8 cellular contexts compared by ENCODE assay signal in genomic region chr15:81323944-81324881, GRCh38. TPM values are rescaled to one million over a fixed set of nuclear protein-coding genes. Genes with fewer than 3 reads are reported as not detected.
DNase-seq lines count a peak whose midpoint lies in the region; ATAC-seq lines count a peak whose summit lies in the region.

Gene STARD5 (minus strand): TSS chr15:81324141. CDS start chr15:81324099, 42 bp downstream.

- H3K9me3 ChIP-seq in endocrine pancreas (ENCODE audit: control insufficient read depth, low read length) = no peaks in the 10 kb centered on the region

- no CpG with 5 or more reads among the region's 67 CpGs for WGBS in mesendoderm (ENCODE audit: extremely low coverage, insufficient coverage, low lambda C conversion rate)

- H3K18ac ChIP-seq in mesendoderm (ENCODE audit: low read length) = no peak within 1 kb of the TSS

- no peaks in the 10 kb centered on the region for H3K4me1 ChIP-seq in endocrine pancreas (ENCODE audit: control insufficient read depth, insufficient read depth, low read length)
- no peaks in the 10 kb centered on the region for H3K4me1 ChIP-seq in mesendoderm (ENCODE audit: control insufficient read depth, low read depth, low read length)

- DNase-seq in COLO668 (lab: John Stamatoyannopoulos, UW; ENCODE audit: unreplicated experiment) (peak; percentile 98), HT-29 (ENCODE audit: low spot score) (peak; percentile 98), mesendoderm (peak; percentile 99)
- DNase-seq in NK-92 treated with Interleukin-12 subunit alpha and Interleukin-12 subunit beta, amount 100 ng/mL, for 24 hours (lab: John Stamatoyannopoulos, UW) = peak; percentile 99
- DNase-seq in activated CD8-positive, alpha-beta memory T cell treated with anti-CD3 and anti-CD28 coated beads for 48 hours (ENCODE audit: low read depth in 2 of 3, low spot score in 2 of 3) = peak; percentile 92 to 97 (median 94)
- DNase-seq in stimulated activated CD8-positive, alpha-beta memory T cell treated with anti-CD3 and anti-CD28 coated beads, Interleukin-12 subunit alpha, Interleukin-12 subunit beta, amount 100 ng/mL, for 4 hours (ENCODE audit: low read depth) = peak; percentile 90

- H3K9ac ChIP-seq in endocrine pancreas (ENCODE audit: control insufficient read depth, insufficient read depth, low read length) = peak within 1 kb of the TSS; percentile 60
- H3K9ac ChIP-seq in mesendoderm (ENCODE audit: low read length) = peak within 1 kb of the TSS; percentile 91

- peak; percentile 100 for ATAC-seq in GM21360 (IDR thresholded peaks at IDR 0.05; ENCODE audit: unreplicated experiment)

- H4K5ac ChIP-seq in mesendoderm (ENCODE audit: low read length) = no peak within 1 kb of the TSS

- H3K4me2 ChIP-seq in mesendoderm (ENCODE audit: low read length) = peak within 1 kb of the TSS; percentile 89

- H3K36me3 ChIP-seq in endocrine pancreas (ENCODE audit: control insufficient read depth, insufficient read depth, low read length) (no peaks in the 10 kb centered on the region), mesendoderm (ENCODE audit: control insufficient read depth, insufficient read depth, low read length) (no peaks in the 10 kb centered on the region)

- H3K4ac ChIP-seq in mesendoderm (ENCODE audit: low read depth, low read length) = no peak within 1 kb of the TSS

- H3K27me3 ChIP-seq in endocrine pancreas (ENCODE audit: control insufficient read depth, insufficient read depth, low read length) = no peaks in the 10 kb centered on the region
- no peaks in the 10 kb centered on the region for H3K27me3 ChIP-seq in mesendoderm (ENCODE audit: insufficient read depth, low read length, poor library complexity)

- H3K56ac ChIP-seq in mesendoderm (ENCODE audit: low read length) = peak within 1 kb of the TSS; percentile 93

- no peak within 1 kb of the TSS for H3K27ac ChIP-seq in mesendoderm (ENCODE audit: low read depth, low read length)

- no peak within 1 kb of the TSS for H2BK120ac ChIP-seq in mesendoderm (ENCODE audit: low read depth, low read length)

- H3K4me3 ChIP-seq in endocrine pancreas (ENCODE audit: control insufficient read depth, insufficient read depth, low read length) (peak within 1 kb of the TSS; percentile 72), mesendoderm (ENCODE audit: low read length) (peak within 1 kb of the TSS; percentile 90)

- H2BK5ac ChIP-seq in mesendoderm (ENCODE audit: low read length) = no peak within 1 kb of the TSS

- H3K79me2 ChIP-seq in mesendoderm (ENCODE audit: control insufficient read depth, insufficient read depth, low read length) = no peaks in the 10 kb centered on the region

- no peak within 1 kb of the TSS for H4K8ac ChIP-seq in mesendoderm (ENCODE audit: low read depth, low read length)

- no peak within 1 kb of the TSS for H2AK5ac ChIP-seq in mesendoderm (ENCODE audit: low read length)

- H3K79me1 ChIP-seq in mesendoderm (ENCODE audit: low read length) = no peaks in the 10 kb centered on the region

- H3K23ac ChIP-seq in mesendoderm (ENCODE audit: low read length) = peak within 1 kb of the TSS; percentile 20

- no peak within 1 kb of the TSS for H2BK15ac ChIP-seq in mesendoderm (replicated peaks; ENCODE audit: low read depth)

RNA-seq across cellular contexts. Expression of gene STARD5, which starts in this region (rescaled TPM):
- total RNA-seq in HT-29 (2014; rRNA removed; shearing (Covaris generic)) = 0.31 and 1.3 TPM in 2 replicates
- 0.74 TPM for polyA plus RNA-seq in mesendoderm (2013, experiment 1 of 2)
- 0.87 TPM for polyA plus RNA-seq in mesendoderm (2013, experiment 2 of 2)
